In the genomic region with DNA sequence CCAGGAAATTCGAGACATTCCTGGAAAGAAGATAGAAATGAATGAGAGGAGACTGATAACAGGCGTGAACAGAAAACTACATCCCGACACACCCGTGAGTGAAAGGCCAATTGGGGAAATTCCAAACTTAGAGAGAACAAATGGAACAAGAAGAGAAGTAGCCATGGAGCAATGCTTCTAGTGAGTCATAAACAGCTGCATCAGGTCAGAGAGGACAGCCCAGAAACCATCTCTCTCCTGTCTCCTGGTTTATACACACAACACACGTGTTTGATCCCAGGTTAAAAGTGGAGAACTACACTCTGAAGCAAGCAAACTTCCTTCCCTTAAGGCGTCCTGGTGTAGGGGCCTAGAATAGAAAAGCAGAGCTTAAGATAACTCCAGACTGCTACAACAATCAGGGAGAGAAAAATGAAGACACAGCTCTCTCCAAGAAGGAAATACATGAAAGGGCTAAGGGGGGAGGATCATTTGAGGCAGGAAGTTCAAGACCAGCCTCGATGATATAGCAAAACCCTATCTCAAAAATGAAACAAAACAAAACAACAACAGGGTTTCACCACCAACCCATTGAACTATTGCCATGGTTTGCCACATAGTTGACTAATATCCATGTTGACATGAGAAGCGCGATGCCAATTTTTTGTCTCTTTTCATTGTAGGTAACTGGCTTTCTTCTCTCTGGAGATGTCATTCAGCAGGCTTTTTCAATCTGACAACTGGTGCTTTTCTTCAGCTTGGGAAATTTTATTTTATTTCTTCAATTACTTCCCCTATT, we compare ENCODE assay signal across 18 cellular contexts. TPM values are rescaled to one million over a fixed set of nuclear protein-coding genes. Genes with fewer than 3 reads are reported as not detected.
DNase-seq lines count a peak whose midpoint lies in the region; ATAC-seq, FAIRE-seq and TF ChIP-seq lines count a peak whose summit lies in the region.
"Had no signal": no experiment of that assay in that cellular context is flagged by ENCODE, and none has a peak within 500 bp of the region (broad histone marks: within the 10 kb centered on the region; RNA-seq: fewer than 3 reads in every experiment).

No MANE protein-coding gene starts in this region.

- no peak for DNase-seq in natural killer cell treated with Interleukin-12 subunit alpha and Interleukin-12 subunit beta and Interleukin-15 and Interleukin-18, amount 100 ng/mL, for 72 hours (ENCODE audit: low spot score)
- DNase-seq in natural killer cell (no peak), RWPE2 (ENCODE audit: low spot score) (no peak), keratinocyte (ENCODE audit: low read depth, low spot score) (no peak), brain microvascular endothelial cell (no peak), osteocyte (ENCODE audit: extremely low spot score, unreplicated experiment) (no peak), NCI-H2227 (lab: John Stamatoyannopoulos, UW; ENCODE audit: unreplicated experiment) (no peak), mesenteric fat pad (ENCODE audit: low spot score) (no peak)
- DNase-seq: activated CD4-positive, CD25-positive, alpha-beta regulatory T cell treated with anti-CD3 and anti-CD28 coated beads, Interleukin-2, amount 50 U/mL, for 72 hours; activated T-cell treated with anti-CD3 and anti-CD28 coated beads for 4 hours; BE2C; colonic mucosa; DMS79 treated with DMSO at 0.1 percent for 48 hours; mesenchymal stem cell; NCI-H1417 treated with DMSO at 0.1 percent for 48 hours; NCI-H446 treated with DMSO at 0.1 percent for 48 hours; SW 1271; tibial artery had no signal

- H3K27ac Mint-ChIP-seq in natural killer cell treated with Interleukin-12 subunit alpha and Interleukin-12 subunit beta and Interleukin-15 and Interleukin-18, amount 100 ng/mL, for 72 hours: no peak overlapping the region
- H3K27ac Mint-ChIP-seq in natural killer cell (no peak overlapping the region), osteocyte (ENCODE audit: unreplicated experiment) (no peak overlapping the region)

- H3K4me3 ChIP-seq in RWPE2 (ENCODE audit: severe bottlenecking): no peak overlapping the region
- H3K4me3 ChIP-seq in keratinocyte (ENCODE audit: control insufficient read depth in 2 of 3, extremely low read depth in 1 of 3, insufficient read depth in 2 of 3, low read depth in 1 of 3, low read length in 3 of 3): no peak overlapping the region
- no peak overlapping the region for H3K4me3 ChIP-seq in brain microvascular endothelial cell (ENCODE audit: low read depth, low read length)
- H3K4me3 ChIP-seq: colonic mucosa, tibial artery had no signal

- H3K79me2 ChIP-seq in keratinocyte (ENCODE audit: control insufficient read depth, insufficient read depth, low read length): no peaks in the 10 kb centered on the region

- H3K4me1 Mint-ChIP-seq in natural killer cell treated with Interleukin-12 subunit alpha and Interleukin-12 subunit beta and Interleukin-15 and Interleukin-18, amount 100 ng/mL, for 72 hours (ENCODE audit: low read depth in 2 of 2): peaks cover 0 to 16% of the 10 kb centered on the region in 2 donors
- H3K4me1 Mint-ChIP-seq in natural killer cell (peaks cover 6% of the 10 kb centered on the region in 2 donors), osteocyte (ENCODE audit: unreplicated experiment) (no peaks in the 10 kb centered on the region)

- H3K27ac ChIP-seq in RWPE2 (ENCODE audit: poor library complexity, severe bottlenecking) (no peak overlapping the region), keratinocyte (ENCODE audit: control insufficient read depth, insufficient read depth, low read length) (no peak overlapping the region), brain microvascular endothelial cell (no peak overlapping the region)
- H3K27ac ChIP-seq: colonic mucosa, tibial artery had no signal

- H3K36me3 ChIP-seq in RWPE2 (ENCODE audit: low read depth) (no peaks in the 10 kb centered on the region), keratinocyte (ENCODE audit: control insufficient read depth in 2 of 2, extremely low read depth in 1 of 2, insufficient read depth in 2 of 2, low read length in 2 of 2) (no peaks in the 10 kb centered on the region), brain microvascular endothelial cell (replicated peaks) (no peaks in the 10 kb centered on the region)
- H3K36me3 ChIP-seq: BE2C, colonic mucosa, tibial artery had no signal

- intact Hi-C loops in natural killer cell (cut with micrococcal nuclease): no loop called here

- H3K4me3 Mint-ChIP-seq in natural killer cell treated with Interleukin-12 subunit alpha and Interleukin-12 subunit beta and Interleukin-15 and Interleukin-18, amount 100 ng/mL, for 72 hours: peak overlapping the region; percentile 23
- H3K4me3 Mint-ChIP-seq in natural killer cell: no peak overlapping the region
- no peak overlapping the region for H3K4me3 Mint-ChIP-seq in osteocyte (ENCODE audit: unreplicated experiment)

- H3K27me3 ChIP-seq in RWPE2 (ENCODE audit: insufficient read depth, poor library complexity, severe bottlenecking) (peaks cover 8% of the 10 kb centered on the region), keratinocyte (ENCODE audit: control insufficient read depth, extremely low read depth, insufficient read depth, low read length) (peaks cover 3% of the 10 kb centered on the region), brain microvascular endothelial cell (replicated peaks) (no peaks in the 10 kb centered on the region)
- H3K27me3 ChIP-seq: colonic mucosa had no signal

- H3K27me3 Mint-ChIP-seq in natural killer cell treated with Interleukin-12 subunit alpha and Interleukin-12 subunit beta and Interleukin-15 and Interleukin-18, amount 100 ng/mL, for 72 hours: peaks cover 9 to 17% of the 10 kb centered on the region in 2 donors
- H3K27me3 Mint-ChIP-seq in natural killer cell (ENCODE audit: low read depth in 2 of 2) (peaks cover 16 to 24% of the 10 kb centered on the region in 2 donors), osteocyte (ENCODE audit: unreplicated experiment) (peaks cover 21% of the 10 kb centered on the region)

- no peaks in the 10 kb centered on the region for H3K36me3 Mint-ChIP-seq in natural killer cell treated with Interleukin-12 subunit alpha and Interleukin-12 subunit beta and Interleukin-15 and Interleukin-18, amount 100 ng/mL, for 72 hours
- no peaks in the 10 kb centered on the region for H3K36me3 Mint-ChIP-seq in natural killer cell
- no peaks in the 10 kb centered on the region for H3K36me3 Mint-ChIP-seq in osteocyte (ENCODE audit: unreplicated experiment)

- H3K9ac ChIP-seq in keratinocyte (ENCODE audit: control insufficient read depth, extremely low read depth, insufficient read depth, low read length): no peak overlapping the region

- H3K9me1 ChIP-seq in keratinocyte (ENCODE audit: control insufficient read depth, extremely low read depth, insufficient read depth, low read length): no peaks in the 10 kb centered on the region

- no peaks in the 10 kb centered on the region for H3K4me1 ChIP-seq in RWPE2 (ENCODE audit: insufficient read depth, poor library complexity, severe bottlenecking)
- no peaks in the 10 kb centered on the region for H3K4me1 ChIP-seq in keratinocyte (ENCODE audit: control insufficient read depth, extremely low read depth, insufficient read depth, low read length)
- H3K4me1 ChIP-seq: BE2C, colonic mucosa, tibial artery had no signal

- no peaks in the 10 kb centered on the region for H4K20me1 ChIP-seq in keratinocyte (ENCODE audit: control insufficient read depth, extremely low read depth, insufficient read depth, low read length)

- H2AFZ ChIP-seq in keratinocyte (ENCODE audit: control insufficient read depth, low read length): no peak overlapping the region

- no peak for ATAC-seq in natural killer cell treated with Interleukin-12 subunit alpha and Interleukin-12 subunit beta and Interleukin-15 and Interleukin-18, amount 100 ng/mL, for 72 hours
- ATAC-seq in natural killer cell (no peak), RWPE2 (ENCODE audit: low read depth) (peak; percentile 61)

- FAIRE-seq in keratinocyte (lab: Jason Lieb, UNC): peak; percentile 17

- no peak overlapping the region for H3K4me2 ChIP-seq in keratinocyte (ENCODE audit: control insufficient read depth, extremely low read depth, insufficient read depth, low read depth, low read length)

- H3K9me3 Mint-ChIP-seq in natural killer cell treated with Interleukin-12 subunit alpha and Interleukin-12 subunit beta and Interleukin-15 and Interleukin-18, amount 100 ng/mL, for 72 hours: no peaks in the 10 kb centered on the region
- H3K9me3 Mint-ChIP-seq in natural killer cell: peaks cover 0 to 3% of the 10 kb centered on the region in 2 donors
- no peaks in the 10 kb centered on the region for H3K9me3 Mint-ChIP-seq in osteocyte (ENCODE audit: unreplicated experiment)

- TF ChIP-seq CTCF in natural killer cell (IDR thresholded peaks at IDR 0.05) (no peak), RWPE2 (IDR thresholded peaks at IDR 0.05; ENCODE audit: poor library complexity, severe bottlenecking) (no peak), keratinocyte (optimal IDR thresholded peaks at IDR 0.05 in 1 of 3, IDR thresholded peaks at IDR 0.05 in 1 of 3, conservative IDR thresholded peaks at IDR 0.05 in 1 of 3; ENCODE audit: extremely low read depth in 1 of 3, insufficient read depth in 2 of 3, low read length in 3 of 3) (no peak), brain microvascular endothelial cell (IDR thresholded peaks at IDR 0.05; ENCODE audit: low read depth, low read length, missing control alignments) (no peak), osteocyte (IDR thresholded peaks at IDR 0.05) (no peak)

- H3K9me3 ChIP-seq in RWPE2 (ENCODE audit: severe bottlenecking) (peaks cover 3% of the 10 kb centered on the region), keratinocyte (ENCODE audit: control insufficient read depth, low read depth, low read length) (no peaks in the 10 kb centered on the region)
- H3K9me3 ChIP-seq: BE2C, colonic mucosa, tibial artery had no signal

- dilution Hi-C loops in keratinocyte (cut with MboI; ENCODE audit: extremely low pct_ligation_motif_present, low sequenced_read_pairs): no loop called here

- in situ Hi-C loops in brain microvascular endothelial cell (cut with HindIII; ENCODE audit: low pct_ligation_motif_present, low sequenced_read_pairs): no loop called here

RNA-seq across cellular contexts. Expression of a gene that starts 26.9 kb away (rescaled TPM):
- 1 to 10 TPM in 1 of 2 donors, under 1 TPM in 1; 0.95 to 2.0 TPM for total RNA-seq in natural killer cell treated with Interleukin-12 subunit alpha and Interleukin-12 subunit beta and Interleukin-15 and Interleukin-18, amount 100 ng/mL, for 72 hours
- total RNA-seq in natural killer cell (not detected), osteocyte (0.21 TPM in 1 of 2 replicates, not detected in the other), mesenteric fat pad (20.0 TPM)
- polyA plus RNA-seq in keratinocyte: 3.4 to 6.5 TPM (median 5.7 TPM) in 3 replicates
- polyA plus RNA-seq in keratinocyte (2011; ENCODE audit: low read depth): 3.9 TPM
- 4.8 and 5.0 TPM in 2 replicates for polyA plus RNA-seq in keratinocyte (2011; cell fraction: cytosol; rRNA removed)
- 2.2 and 2.5 TPM in 2 replicates for polyA plus RNA-seq in keratinocyte (2011; cell fraction: nucleus; rRNA removed)
- polyA plus RNA-seq in keratinocyte (2012; ENCODE audit: low replicate concordance): 4.1 and 6.1 TPM in 2 replicates
- polyA minus RNA-seq in keratinocyte: 1.6 to 3.4 TPM (median 2.8 TPM) in 3 replicates
- 2.5 TPM for polyA minus RNA-seq in keratinocyte (2011; cell fraction: cytosol; rRNA and poly(A)+ RNA removed)
- 0.63 and 0.85 TPM in 2 replicates for polyA minus RNA-seq in keratinocyte (2011; cell fraction: nucleus; rRNA and poly(A)+ RNA removed)
